Comparison of ENCODE assay signal across 26 cellular contexts in genomic region chr21:35780983-35781382, GRCh38.
"Had no signal": no experiment of that assay in that cellular context is flagged by ENCODE, and none has a peak within 500 bp of the region (broad histone marks: within the 10 kb centered on the region; RNA-seq: fewer than 3 reads in every experiment).

No MANE protein-coding gene starts in this region.

- H3K9me3 ChIP-seq: gastroesophageal sphincter, ovary, psoas muscle, sigmoid colon, spleen, thoracic aorta, transverse colon, upper lobe of right lung, uterus had no signal

- ATAC-seq: foreskin keratinocyte; gastroesophageal sphincter; heart left ventricle; left lobe of liver; naive thymus-derived CD4-positive, alpha-beta T cell; psoas muscle; right cardiac atrium; stimulated activated memory B cell treated with anti-CD40 and anti-IgM and Interleukin-4, amounts not matched to agents 10 μg/mL and 1 μg/mL and 100 μg/mL, for 72 hours; upper lobe of right lung had no signal

- H3K27ac ChIP-seq: epithelial cell of prostate, foreskin keratinocyte, gastroesophageal sphincter, hepatocyte, neural progenitor cell, ovary, psoas muscle, sigmoid colon, spleen, thoracic aorta, transverse colon, upper lobe of right lung, uterus had no signal

- H3K27me3 ChIP-seq: foreskin keratinocyte, gastroesophageal sphincter, heart left ventricle, hepatocyte, neural progenitor cell, ovary, sigmoid colon, upper lobe of right lung, uterus had no signal

- H3K9ac ChIP-seq: neural progenitor cell had no signal

- FAIRE-seq: colon, kidney had no signal

- H3K4me1 ChIP-seq: gastroesophageal sphincter, neural progenitor cell, sigmoid colon, spleen, transverse colon, upper lobe of right lung, uterus had no signal

- DNase-seq: effector CD8-positive, alpha-beta T cell; endodermal cell; foreskin keratinocyte; heart left ventricle; kidney; naive thymus-derived CD4-positive, alpha-beta T cell; nucleus accumbens; ovary; posterior cingulate gyrus; psoas muscle; right cardiac atrium; sigmoid colon; spleen; stimulated activated CD4-positive, alpha-beta T cell treated with anti-CD3 and anti-CD28 coated beads, Interleukin-4, amount 100 ng/mL, for 4 hours; transverse colon; upper lobe of right lung; uterus had no signal

- H3K36me3 ChIP-seq: gastroesophageal sphincter, heart left ventricle, neural progenitor cell, ovary, sigmoid colon, spleen, thoracic aorta, transverse colon, upper lobe of right lung, uterus had no signal

- H3K79me2 ChIP-seq: hepatocyte had no signal

- H3K4me3 ChIP-seq: gastroesophageal sphincter, heart left ventricle, hepatocyte, lung, neural progenitor cell, ovary, psoas muscle, sigmoid colon, spleen, thoracic aorta, transverse colon, upper lobe of right lung, uterus had no signal

- H2AFZ ChIP-seq: hepatocyte, neural progenitor cell had no signal

- H3K4me2 ChIP-seq: hepatocyte, neural progenitor cell had no signal
